Comparison of ENCODE assay signal across 8 cellular contexts in genomic region chr12:69238589-69239285, GRCh38. TPM values are rescaled to one million over a fixed set of nuclear protein-coding genes. Genes with fewer than 3 reads are reported as not detected.
DNase-seq lines count a peak whose midpoint lies in the region; ATAC-seq and TF ChIP-seq lines count a peak whose summit lies in the region.

No MANE protein-coding gene starts in this region.

- no peaks in the 10 kb centered on the region for H3F3A ChIP-seq in smooth muscle cell (ENCODE audit: low read depth)

- ATAC-seq in GM21825 (IDR thresholded peaks at IDR 0.05; ENCODE audit: unreplicated experiment), result peak; percentile 1
- no peak for ATAC-seq in GM18505 (IDR thresholded peaks at IDR 0.05; ENCODE audit: unreplicated experiment)

- no peaks in the 10 kb centered on the region for H3K27me3 ChIP-seq in smooth muscle cell (ENCODE audit: low read depth)

- H3K9me3 ChIP-seq in SK-N-MC (ENCODE audit: low read depth, low read length) (0 out of 2 replicates have a peak, but pooled peaks cover 3% of the 10 kb centered on the region), smooth muscle cell (replicated peaks; ENCODE audit: low read depth) (no peaks in the 10 kb centered on the region)

- TF ChIP-seq CTCF in C4-2B (conservative IDR thresholded peaks at IDR 0.05) (no peak), fibroblast of villous mesenchyme (IDR thresholded peaks at IDR 0.05; ENCODE audit: insufficient read depth, low read depth, low read length) (no peak), smooth muscle cell (IDR thresholded peaks at IDR 0.05; ENCODE audit: borderline replicate concordance, insufficient read depth, poor library complexity, severe bottlenecking) (no peak)

- H4K20me1 ChIP-seq in smooth muscle cell (ENCODE audit: low read depth), result peaks cover 38% of the 10 kb centered on the region

- H3K4me1 ChIP-seq in smooth muscle cell (ENCODE audit: low read depth), result peaks cover 22% of the 10 kb centered on the region

- peak overlapping the region; percentile 84 for H3K9ac ChIP-seq in SK-N-MC (ENCODE audit: insufficient read length)
- peak overlapping the region; percentile 84 for H3K9ac ChIP-seq in smooth muscle cell (ENCODE audit: low read depth)

- H3K36me3 ChIP-seq in SK-N-MC (ENCODE audit: insufficient read depth, low read length), result peaks cover 31% of the 10 kb centered on the region
- H3K36me3 ChIP-seq in smooth muscle cell (ENCODE audit: low read depth), result no peaks in the 10 kb centered on the region

- H3K4me3 ChIP-seq in SK-N-MC, result peak overlapping the region; percentile 90
- peak overlapping the region; percentile 63 for H3K4me3 ChIP-seq in fibroblast of villous mesenchyme (ENCODE audit: low read depth, low read length)
- H3K4me3 ChIP-seq in smooth muscle cell, result peak overlapping the region; percentile 93

- WGBS in smooth muscle cell (ENCODE audit: low lambda C conversion rate), result 27% methylated on average over 13 of the region's 13 CpGs

- peak overlapping the region; percentile 93 for H3K4me2 ChIP-seq in smooth muscle cell

- no peak for TF ChIP-seq POLR2A in GM18505 (IDR thresholded peaks at IDR 0.05; ENCODE audit: borderline replicate concordance, extremely low read depth, insufficient read depth, insufficient read length)

- H3K79me2 ChIP-seq in smooth muscle cell (ENCODE audit: low read depth), result peaks cover 39% of the 10 kb centered on the region

- peak overlapping the region; percentile 87 for H3K27ac ChIP-seq in C4-2B
- peak overlapping the region; percentile 47 for H3K27ac ChIP-seq in SK-N-MC
- peak overlapping the region; percentile 69 for H3K27ac ChIP-seq in smooth muscle cell (ENCODE audit: low read depth)

- H2AFZ ChIP-seq in smooth muscle cell (ENCODE audit: low read depth), result peak overlapping the region; percentile 99

- DNase-seq in SK-N-MC (ENCODE audit: low read depth, low spot score), result no peak
- DNase-seq in fibroblast of villous mesenchyme (ENCODE audit: low read depth), result no peak
- DNase-seq in smooth muscle cell (lab: John Stamatoyannopoulos, UW; ENCODE audit: unreplicated experiment), result no peak
- DNase-seq in NCI-H2107 (lab: John Stamatoyannopoulos, UW), result no peak
- DNase-seq in superior temporal gyrus (ENCODE audit: extremely low spot score), result no peak

RNA-seq across cellular contexts. Expression of gene CPSF6, which starts 0.6 kb away (rescaled TPM):
- total RNA-seq in fibroblast of villous mesenchyme (20.9 and 27.2 TPM in 2 replicates), smooth muscle cell (21.5 and 24.6 TPM in 2 replicates)
- polyA plus RNA-seq in smooth muscle cell, result 35.9 and 42.6 TPM in 2 replicates
